1 cellular context compared by ENCODE assay signal in the genomic region with DNA sequence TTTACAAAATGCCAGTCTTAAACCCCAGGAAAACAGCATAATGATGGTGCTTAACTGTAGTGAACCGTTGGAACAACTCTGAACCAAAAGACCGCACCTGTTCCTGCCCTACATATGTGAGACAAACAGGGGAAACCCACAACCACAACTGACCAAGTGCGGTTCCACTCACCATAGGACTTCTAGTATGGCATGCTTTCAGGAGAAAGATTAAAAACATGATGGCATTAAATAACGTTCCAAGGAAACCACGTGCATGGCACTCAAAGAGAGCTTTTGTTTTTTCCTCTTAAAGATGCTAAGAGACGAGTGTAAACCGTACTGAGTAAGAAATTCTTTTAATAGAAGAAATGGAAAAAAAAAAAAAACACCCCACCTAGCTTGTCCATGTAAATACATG.
TF ChIP-seq lines count a peak whose summit lies in the region.

No MANE protein-coding gene starts in this region.

TF ChIP-seq in GM23338, 12 proteins besides CTCF, POLR2A, EP300 and RAD21 (continued from another document):
- TF ChIP-seq CREB1 (CRISPR knock-in tag; IDR thresholded peaks at IDR 0.05; ENCODE audit: low read depth): no peak
TF ChIP-seq in GM23338: peak in this region for 0.
